ENCODE assay signal across 1 cellular context in the genomic region with DNA sequence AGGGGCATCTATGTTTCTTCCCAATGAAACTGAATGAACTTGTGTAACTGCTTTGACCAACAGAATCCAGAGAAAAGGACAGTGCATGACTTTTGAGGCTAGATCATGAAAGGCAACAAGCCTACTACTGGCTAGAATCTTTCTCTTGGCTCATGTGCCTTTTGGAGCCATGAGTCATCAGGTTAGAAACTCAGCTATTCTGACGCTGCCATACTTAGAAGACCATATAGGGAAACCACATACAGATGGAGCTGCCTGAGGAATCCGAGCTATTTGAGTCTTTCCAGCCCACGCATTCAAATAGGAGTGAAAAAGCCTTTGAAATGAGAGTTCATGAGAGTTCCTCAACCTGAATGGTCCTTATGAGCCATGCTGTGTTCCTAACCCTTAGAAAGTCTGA.
TF ChIP-seq lines count a peak whose summit lies in the region.

No MANE protein-coding gene starts in this region.

TF ChIP-seq in IMR-90, 13 proteins besides CTCF, POLR2A, EP300 and RAD21 (continued from another document):
- TF ChIP-seq, protein P1, sequence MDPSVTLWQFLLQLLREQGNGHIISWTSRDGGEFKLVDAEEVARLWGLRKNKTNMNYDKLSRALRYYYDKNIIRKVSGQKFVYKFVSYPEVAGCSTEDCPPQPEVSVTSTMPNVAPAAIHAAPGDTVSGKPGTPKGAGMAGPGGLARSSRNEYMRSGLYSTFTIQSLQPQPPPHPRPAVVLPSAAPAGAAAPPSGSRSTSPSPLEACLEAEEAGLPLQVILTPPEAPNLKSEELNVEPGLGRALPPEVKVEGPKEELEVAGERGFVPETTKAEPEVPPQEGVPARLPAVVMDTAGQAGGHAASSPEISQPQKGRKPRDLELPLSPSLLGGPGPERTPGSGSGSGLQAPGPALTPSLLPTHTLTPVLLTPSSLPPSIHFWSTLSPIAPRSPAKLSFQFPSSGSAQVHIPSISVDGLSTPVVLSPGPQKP (IDR thresholded peaks at IDR 0.05; ENCODE audit: borderline replicate concordance, low read depth, low read length), result no peak
- TF ChIP-seq MAFK (IDR thresholded peaks at IDR 0.05; ENCODE audit: low read depth, low read length), result peak; percentile 37; the same call in 1 of the 2 replicates
